Comparison of ENCODE assay signal across 1 cellular context in genomic region chr9:34996905-34997279, GRCh38.
TF ChIP-seq lines count a peak whose summit lies in the region.

No MANE protein-coding gene starts in this region.

TF ChIP-seq in GM23338, 12 proteins besides CTCF, POLR2A, EP300 and RAD21 (continued from another document):
- no peak for TF ChIP-seq REST (IDR thresholded peaks at IDR 0.05; ENCODE audit: unreplicated experiment)
- no peak for TF ChIP-seq POLR2AphosphoS5 (IDR thresholded peaks at IDR 0.05; ENCODE audit: low read depth)
- no peak for TF ChIP-seq ZNF331 (CRISPR knock-in tag; IDR thresholded peaks at IDR 0.05; ENCODE audit: low read depth)
- no peak for TF ChIP-seq ZNF462 (CRISPR knock-in tag; IDR thresholded peaks at IDR 0.05)
- no peak for TF ChIP-seq NANOG (IDR thresholded peaks at IDR 0.05; ENCODE audit: borderline replicate concordance)
- TF ChIP-seq CREB1 (CRISPR knock-in tag; IDR thresholded peaks at IDR 0.05; ENCODE audit: low read depth), result no peak
